Comparison of ENCODE assay signal across 1 cellular context in genomic region chr21:32807717-32808380, GRCh38.
TF ChIP-seq lines count a peak whose summit lies in the region.

No MANE protein-coding gene starts in this region.

TF ChIP-seq in GM23338, 12 proteins besides CTCF, POLR2A, EP300 and RAD21 (continued from another document):
- no peak for TF ChIP-seq ZNF462 (CRISPR knock-in tag; IDR thresholded peaks at IDR 0.05)
